ENCODE assay signal across 8 cellular contexts in genomic region chr17:59331929-59332889, GRCh38.
A peak's percentile ranks its signal among the peaks of the same experiment; 100 is the strongest.
DNase-seq lines count a peak whose midpoint lies in the region; ATAC-seq and TF ChIP-seq lines count a peak whose summit lies in the region.

No MANE protein-coding gene starts in this region.

- H3K9me3 ChIP-seq in neutrophil = no peaks in the 10 kb centered on the region

- ATAC-seq in GM19455 (IDR thresholded peaks at IDR 0.05; ENCODE audit: unreplicated experiment) = peak; percentile 1
- ATAC-seq in GM18505 (IDR thresholded peaks at IDR 0.05; ENCODE audit: unreplicated experiment) = no peak

- no peaks in the 10 kb centered on the region for H3K36me3 ChIP-seq in KMS-11 (ENCODE audit: insufficient read depth)
- no peaks in the 10 kb centered on the region for H3K36me3 ChIP-seq in neutrophil

- no peaks in the 10 kb centered on the region for H3K27me3 ChIP-seq in KMS-11 (ENCODE audit: insufficient read depth, low read depth)
- H3K27me3 ChIP-seq in neutrophil = no peaks in the 10 kb centered on the region

- no peak for TF ChIP-seq POLR2A in GM18505 (IDR thresholded peaks at IDR 0.05; ENCODE audit: borderline replicate concordance, extremely low read depth, insufficient read depth, insufficient read length)

- H3K79me2 ChIP-seq in KMS-11 (ENCODE audit: insufficient read depth, low read depth) = no peaks in the 10 kb centered on the region

- peak overlapping the region; percentile 29; the same call in 1 of the 2 replicates for H3K9ac ChIP-seq in KMS-11

- H3K4me1 ChIP-seq in KMS-11 (ENCODE audit: low read depth, poor library complexity, severe bottlenecking) (peaks cover 15% of the 10 kb centered on the region), neutrophil (ENCODE audit: control insufficient read depth in 1 of 2, insufficient read depth in 1 of 2, low read depth in 1 of 2, low read length in 1 of 2) (peaks cover 35 to 36% of the 10 kb centered on the region in 2 experiments)

- H2AFZ ChIP-seq in KMS-11 (ENCODE audit: low read depth) = peak overlapping the region; percentile 88

- H3K27ac ChIP-seq in KMS-11 = no peak overlapping the region
- H3K27ac ChIP-seq in neutrophil = peak overlapping the region; percentile 84

- H3K4me3 ChIP-seq in KMS-11 (IDR thresholded peaks at IDR 0.05; ENCODE audit: insufficient read depth, low read depth, low read length) (no peak overlapping the region), neutrophil (ENCODE audit: low read depth in 1 of 2, low read length in 1 of 2) (peak overlapping the region; percentile 84 to 85)

- H4K20me1 ChIP-seq in KMS-11 (ENCODE audit: insufficient read depth) = no peaks in the 10 kb centered on the region

- H3K4me2 ChIP-seq in KMS-11 = peak overlapping the region; percentile 67

- TF ChIP-seq CTCF in KMS-11 (conservative IDR thresholded peaks at IDR 0.05; ENCODE audit: low read depth, low read length) (no peak), neutrophil (IDR thresholded peaks at IDR 0.05) (no peak)

- DNase-seq in Ammon's horn (ENCODE audit: low spot score) (peak; percentile 30), activated gamma-delta T cell (lab: John Stamatoyannopoulos, UW) (peak; percentile 33), glomerular visceral epithelial cell (ENCODE audit: extremely low spot score) (peak; percentile 30), NCI-H1092 (lab: John Stamatoyannopoulos, UW) (no peak)
